In the genomic region with DNA sequence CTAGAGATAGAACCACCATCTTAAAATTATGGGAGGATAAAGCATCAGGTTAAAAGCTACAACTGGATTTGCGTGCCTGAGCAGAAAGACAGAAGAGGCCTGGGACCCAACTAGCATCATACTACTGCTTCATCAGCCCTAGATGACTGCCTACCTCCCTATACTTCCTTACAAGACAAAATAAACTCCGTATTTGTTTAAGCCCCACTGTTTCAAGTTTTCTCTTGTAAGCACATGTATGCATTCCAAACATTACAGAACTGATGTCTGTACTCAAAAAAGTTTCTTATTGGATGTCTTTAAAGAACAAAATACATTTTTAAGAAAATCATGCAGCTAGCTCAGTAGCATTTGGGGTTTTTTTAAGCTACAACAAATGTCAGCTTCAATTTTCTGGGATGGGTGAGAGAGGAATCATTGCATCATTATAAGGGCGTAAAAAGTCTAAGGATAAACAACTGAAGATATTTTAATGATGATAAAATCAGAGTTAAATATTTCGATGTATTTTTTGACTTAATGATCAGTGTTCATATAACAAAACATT, we compare ENCODE assay signal across 13 cellular contexts.
DNase-seq lines count a peak whose midpoint lies in the region; FAIRE-seq and TF ChIP-seq lines count a peak whose summit lies in the region.
"Had no signal": no experiment of that assay in that cellular context is flagged by ENCODE, and none has a peak within 500 bp of the region (broad histone marks: within the 10 kb centered on the region; RNA-seq: fewer than 3 reads in every experiment).

No MANE protein-coding gene starts in this region.

- no peaks in the 10 kb centered on the region for H3K36me3 Mint-ChIP-seq in MCF 10A (ENCODE audit: insufficient read depth, unreplicated experiment)

- no peak for TF ChIP-seq POLR2A in prostate gland (IDR thresholded peaks at IDR 0.05)

- H3K27me3 ChIP-seq in mammary epithelial cell (ENCODE audit: insufficient read depth, low read length) (no peaks in the 10 kb centered on the region), bronchial epithelial cell (ENCODE audit: control insufficient read depth, insufficient read depth, low read length) (no peaks in the 10 kb centered on the region), prostate gland (replicated peaks; ENCODE audit: insufficient read depth) (no peaks in the 10 kb centered on the region)
- H3K27me3 ChIP-seq: BLaER1 treated with 17β-estradiol and CSF1 and Interleukin-3, amounts not matched to agents 10 nM and 100 nM had no signal

- CTCF ChIA-PET in mammary epithelial cell (lab: Charles Lee; ENCODE audit: low non-redundant PET) (no interaction called here), MCF 10A (lab: Yijun Ruan, JAX) (interaction anchor here (0.6 kb wide), 1 partner anchor 133 kb away, joined by 6 read pairs; no protein-coding TSS in a partner anchor)

- H3K36me3 ChIP-seq in mammary epithelial cell (ENCODE audit: insufficient read depth, low read length) = no peaks in the 10 kb centered on the region
- no peaks in the 10 kb centered on the region for H3K36me3 ChIP-seq in bronchial epithelial cell (ENCODE audit: control insufficient read depth, insufficient read depth, low read length)
- H3K36me3 ChIP-seq in prostate gland = no peaks in the 10 kb centered on the region
- H3K36me3 ChIP-seq: BLaER1 treated with 17β-estradiol and CSF1 and Interleukin-3, amounts not matched to agents 10 nM and 100 nM had no signal

- POLR2A ChIA-PET in MCF 10A (lab: Yijun Ruan, JAX) = interaction anchor here (0.7 kb wide), 1 partner anchor 141 kb away, joined by 3 read pairs; no protein-coding TSS in a partner anchor

- H3K9ac ChIP-seq in mammary epithelial cell (ENCODE audit: insufficient read depth, low read length) = no peak overlapping the region
- H3K9ac ChIP-seq: BLaER1 treated with 17β-estradiol and CSF1 and Interleukin-3, amounts not matched to agents 10 nM and 100 nM; GM23248 had no signal

- BruUV-seq in mammary epithelial cell (replicated peaks; lab: Mats Ljungman, UMichigan) = no TSS peak
- BruUV-seq in MCF 10A (replicated peaks; lab: Mats Ljungman, UMichigan) = no TSS peak

- H3K4me3 Mint-ChIP-seq in MCF 10A (ENCODE audit: unreplicated experiment) = no peak overlapping the region
- H3K4me3 Mint-ChIP-seq: CD4-positive, CD25-positive, alpha-beta regulatory T cell had no signal

- H3K9me3 Mint-ChIP-seq in MCF 10A (ENCODE audit: unreplicated experiment) = no peaks in the 10 kb centered on the region

- H3K9me3 ChIP-seq in mammary epithelial cell (replicated peaks; ENCODE audit: insufficient read depth, low read length) = no peaks in the 10 kb centered on the region
- no peaks in the 10 kb centered on the region for H3K9me3 ChIP-seq in prostate gland

- no peak overlapping the region for H3K4me2 ChIP-seq in mammary epithelial cell (ENCODE audit: insufficient read depth, low read depth, low read length)
- H3K4me2 ChIP-seq: BLaER1 treated with 17β-estradiol and CSF1 and Interleukin-3, amounts not matched to agents 10 nM and 100 nM had no signal

- H3K27me3 Mint-ChIP-seq in MCF 10A (ENCODE audit: insufficient read depth, unreplicated experiment) = no peaks in the 10 kb centered on the region

- intact Hi-C loops in mammary epithelial cell (cut with micrococcal nuclease) (no loop called here), MCF 10A (cut with micrococcal nuclease) (no loop called here), prostate gland (cut with DNase I) (no loop called here)

- no peaks in the 10 kb centered on the region for H4K20me1 ChIP-seq in mammary epithelial cell (ENCODE audit: insufficient read depth, low read length)
- H4K20me1 ChIP-seq: BLaER1 treated with 17β-estradiol and CSF1 and Interleukin-3, amounts not matched to agents 10 nM and 100 nM had no signal

- H2AFZ ChIP-seq in mammary epithelial cell (ENCODE audit: low read depth, low read length) = peak overlapping the region; percentile 44
- H2AFZ ChIP-seq: GM23248 had no signal

- H3K4me3 ChIP-seq in mammary epithelial cell (replicated peaks in 1 of 3; ENCODE audit: insufficient read depth in 1 of 3, low read depth in 2 of 3, low read length in 3 of 3) (no peak overlapping the region), bronchial epithelial cell (ENCODE audit: low read depth, low read length) (no peak overlapping the region), prostate gland (no peak overlapping the region), foreskin fibroblast (ENCODE audit: low read depth in 1 of 2, low read length in 2 of 2) (no peak overlapping the region)
- H3K4me3 ChIP-seq: BLaER1 treated with 17β-estradiol and CSF1 and Interleukin-3, amounts not matched to agents 10 nM and 100 nM; GM23248 had no signal

- WGBS in mammary epithelial cell (ENCODE audit: low coverage, missing lambda C conversion rate) = 65% methylated on average over 3 of the region's 4 CpGs
- 54% methylated on average over 4 of the region's 4 CpGs for WGBS in prostate gland

- dilution Hi-C loops in mammary epithelial cell (cut with HindIII; ENCODE audit: low sequenced_read_pairs) = no loop called here

- no peak overlapping the region for H3K27ac Mint-ChIP-seq in MCF 10A (ENCODE audit: low read depth, unreplicated experiment)
- H3K27ac Mint-ChIP-seq: CD4-positive, CD25-positive, alpha-beta regulatory T cell had no signal

- no peak for TF ChIP-seq CTCF in mammary epithelial cell (conservative IDR thresholded peaks at IDR 0.05 in 1 of 2, IDR thresholded peaks at IDR 0.05 in 1 of 2; ENCODE audit: extremely low read depth in 1 of 2, insufficient read depth in 1 of 2, low read depth in 1 of 2, low read length in 2 of 2)
- TF ChIP-seq CTCF in MCF 10A (IDR thresholded peaks at IDR 0.05; ENCODE audit: unreplicated experiment) = no peak
- no peak for TF ChIP-seq CTCF in bronchial epithelial cell (IDR thresholded peaks at IDR 0.05; ENCODE audit: insufficient read depth, low read length, severe bottlenecking)
- TF ChIP-seq CTCF in prostate gland (IDR thresholded peaks at IDR 0.05) = no peak
- no peak for TF ChIP-seq CTCF in foreskin fibroblast (IDR thresholded peaks at IDR 0.05; ENCODE audit: low read depth, low read length)

- H3K4me1 Mint-ChIP-seq in MCF 10A (ENCODE audit: insufficient read depth, unreplicated experiment) = peaks cover 12% of the 10 kb centered on the region

- no peak overlapping the region for H3K27ac ChIP-seq in mammary epithelial cell (ENCODE audit: insufficient read depth, low read depth, low read length)
- no peak overlapping the region for H3K27ac ChIP-seq in prostate gland
- H3K27ac ChIP-seq: BLaER1 treated with 17β-estradiol and CSF1 and Interleukin-3, amounts not matched to agents 10 nM and 100 nM; GM23248; HL-60 had no signal

- DNase-seq in mammary epithelial cell (no peak), MCF 10A (ENCODE audit: unreplicated experiment) (no peak), bronchial epithelial cell (ENCODE audit: low read depth) (peak; percentile 55), fibroblast of gingiva (ENCODE audit: low read depth) (peak; percentile 47), KG1 (lab: John Stamatoyannopoulos, UW) (no peak), prostate gland (ENCODE audit: low spot score) (no peak), foreskin fibroblast (no peak)
- DNase-seq: 8988T; CD4-positive, CD25-positive, alpha-beta regulatory T cell; DMS53; GM23248 had no signal

- H3K4me1 ChIP-seq in mammary epithelial cell (ENCODE audit: insufficient read depth, low read length) (no peaks in the 10 kb centered on the region), prostate gland (replicated peaks) (no peaks in the 10 kb centered on the region)

- H3K79me2 ChIP-seq in mammary epithelial cell (ENCODE audit: insufficient read depth, low read length) = peaks cover 6% of the 10 kb centered on the region

- in situ Hi-C loops in mammary epithelial cell (cut with MboI; ENCODE audit: low sequenced_read_pairs in 2 of 2) = no loop called here

- no peak for FAIRE-seq in bronchial epithelial cell (lab: Jason Lieb, UNC)

Comparison
In these comparisons a context has a peak if more than half of its experiments do, and no peak if none do; other contexts are left out.
1. DNase-seq: peak in bronchial epithelial cell (single experiment) and fibroblast of gingiva (single experiment); none in mammary epithelial cell (single experiment), MCF 10A (single experiment), KG1 (single experiment), prostate gland (single experiment) and foreskin fibroblast (0 of 2).